Comparison of ENCODE assay signal across 27 cellular contexts in the genomic region with DNA sequence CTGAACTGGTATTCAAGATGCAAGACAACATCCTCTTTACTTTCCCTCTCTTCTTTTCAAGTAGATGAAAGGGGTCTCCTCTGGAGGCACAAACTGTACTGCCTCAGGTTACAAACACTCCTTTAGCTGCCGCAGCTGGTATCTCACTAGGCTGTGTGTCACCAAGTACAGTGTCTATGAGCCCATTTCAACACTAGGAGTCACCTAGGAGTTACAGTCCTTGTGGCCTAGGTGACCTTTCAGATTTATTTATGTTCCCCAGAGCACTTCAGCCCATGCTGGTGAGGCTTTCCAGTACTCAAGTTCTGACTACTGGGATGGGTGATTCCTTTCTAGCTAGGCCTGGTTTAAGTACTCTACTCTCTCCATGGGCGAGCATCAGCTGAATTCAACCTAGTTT.
"Had no signal": no experiment of that assay in that cellular context is flagged by ENCODE, and none has a peak within 500 bp of the region (broad histone marks: within the 10 kb centered on the region; RNA-seq: fewer than 3 reads in every experiment).

No MANE protein-coding gene starts in this region.

- H3K36me3 Mint-ChIP-seq: brain; stimulated activated effector memory CD8-positive, alpha-beta T cell treated with anti-CD3 and anti-CD28 coated beads, Interleukin-12 subunit alpha, Interleukin-12 subunit beta, amount 100 ng/mL, for 72 hours had no signal

- H3K36me3 ChIP-seq: left lung, transverse colon had no signal

- H3K4me3 ChIP-seq: hepatocyte, left lung, lung, transverse colon had no signal

- H3K4me2 ChIP-seq: hepatocyte had no signal

- H3K9me3 Mint-ChIP-seq: activated naive CD4-positive, alpha-beta T cell treated with anti-CD3 and anti-CD28 coated beads, Interleukin-2, amount 10 ng/mL, durations not matched to agents 7 days and 5 days; dendritic cell treated with granulocyte-macrophage colony-stimulating factor and Interleukin-4, amounts not matched to agents 40 ng/mL and 50 ng/mL, for 4 days; stimulated activated effector memory CD8-positive, alpha-beta T cell treated with anti-CD3 and anti-CD28 coated beads, Interleukin-12 subunit alpha, Interleukin-12 subunit beta, amount 100 ng/mL, for 72 hours had no signal

- H3K27me3 ChIP-seq: hepatocyte, left lung, transverse colon had no signal

- H3K4me3 Mint-ChIP-seq: activated naive CD4-positive, alpha-beta T cell treated with anti-CD3 and anti-CD28 coated beads, Interleukin-2, amount 10 ng/mL, durations not matched to agents 7 days and 5 days; brain; dendritic cell treated with granulocyte-macrophage colony-stimulating factor and Interleukin-4, amounts not matched to agents 40 ng/mL and 50 ng/mL, for 4 days; naive thymus-derived CD4-positive, alpha-beta T cell; neural crest cell; stimulated activated effector memory CD8-positive, alpha-beta T cell treated with anti-CD3 and anti-CD28 coated beads, Interleukin-12 subunit alpha, Interleukin-12 subunit beta, amount 100 ng/mL, for 72 hours; T-helper 2 cell treated with Interferon-gamma antibody and Interleukin-4, amounts not matched to agents 5 μg/mL and 100 μg/mL, for 36 hours had no signal

- H3K27ac Mint-ChIP-seq: activated naive CD4-positive, alpha-beta T cell treated with anti-CD3 and anti-CD28 coated beads, Interleukin-2, amount 10 ng/mL, durations not matched to agents 7 days and 5 days; brain; dendritic cell treated with granulocyte-macrophage colony-stimulating factor and Interleukin-4, amounts not matched to agents 40 ng/mL and 50 ng/mL, for 4 days; naive thymus-derived CD4-positive, alpha-beta T cell; stimulated activated effector memory CD8-positive, alpha-beta T cell treated with anti-CD3 and anti-CD28 coated beads, Interleukin-12 subunit alpha, Interleukin-12 subunit beta, amount 100 ng/mL, for 72 hours; T-helper 2 cell treated with Interferon-gamma antibody and Interleukin-4, amounts not matched to agents 5 μg/mL and 100 μg/mL, for 36 hours had no signal

- H3K79me2 ChIP-seq: hepatocyte had no signal

- H3K9me3 ChIP-seq: left lung, transverse colon had no signal

- H3K27ac ChIP-seq: hepatocyte, left lung, transverse colon, VCaP had no signal

- H3K4me1 Mint-ChIP-seq: stimulated activated effector memory CD8-positive, alpha-beta T cell treated with anti-CD3 and anti-CD28 coated beads, Interleukin-12 subunit alpha, Interleukin-12 subunit beta, amount 100 ng/mL, for 72 hours had no signal

- ATAC-seq: left lung; naive thymus-derived CD4-positive, alpha-beta T cell; sciatic nerve; stimulated activated effector memory CD8-positive, alpha-beta T cell treated with anti-CD3 and anti-CD28 coated beads, Interleukin-12 subunit alpha, Interleukin-12 subunit beta, amount 100 ng/mL, for 72 hours had no signal

- H3K27me3 Mint-ChIP-seq: activated naive CD4-positive, alpha-beta T cell treated with anti-CD3 and anti-CD28 coated beads, Interleukin-2, amount 10 ng/mL, durations not matched to agents 7 days and 5 days; brain; dendritic cell treated with granulocyte-macrophage colony-stimulating factor and Interleukin-4, amounts not matched to agents 40 ng/mL and 50 ng/mL, for 4 days had no signal

- FAIRE-seq: small intestine, urothelium cell line had no signal

- H2AFZ ChIP-seq: hepatocyte had no signal

- H3K4me1 ChIP-seq: left lung had no signal

- DNase-seq: activated CD4-positive, CD25-positive, alpha-beta regulatory T cell treated with anti-CD3 and anti-CD28 coated beads, Interleukin-2, amount 50 U/mL, for 72 hours; activated CD8-positive, alpha-beta memory T cell treated with anti-CD3 and anti-CD28 coated beads, Interleukin-2, amount 50 U/mL, for 48 hours; activated effector memory CD4-positive, alpha-beta T cell treated with Interleukin-2 at 50 U/mL for 16 hours; activated naive CD4-positive, alpha-beta T cell treated with anti-CD3 and anti-CD28 coated beads, Interleukin-2, amount 10 ng/mL, durations not matched to agents 7 days and 5 days; activated T-cell treated with anti-CD3 and anti-CD28 coated beads, Interleukin-2, amount 50 U/mL, for 48 hours; aorta; caudate nucleus; effector CD8-positive, alpha-beta T cell; foreskin melanocyte; glutamatergic neuron; kidney glomerular epithelial cell; left lung; naive thymus-derived CD4-positive, alpha-beta T cell; occipital lobe; small intestine; stimulated activated CD4-positive, alpha-beta T cell treated with anti-CD3 and anti-CD28 coated beads, Interleukin-2, amount 100 ng/mL, for 24 hours; transverse colon had no signal
